Comparison of ENCODE assay signal across 11 cellular contexts in genomic region chr16:13453325-13453724, GRCh38.
DNase-seq lines count a peak whose midpoint lies in the region; ATAC-seq and TF ChIP-seq lines count a peak whose summit lies in the region.
"Had no signal": no experiment of that assay in that cellular context is flagged by ENCODE, and none has a peak within 500 bp of the region (broad histone marks: within the 10 kb centered on the region; RNA-seq: fewer than 3 reads in every experiment).

No MANE protein-coding gene starts in this region.

- H3K4me1 ChIP-seq in BE2C, result no peaks in the 10 kb centered on the region
- peaks cover 0 to 4% (median 0%) of the 10 kb centered on the region in 3 donors for H3K4me1 ChIP-seq in gastroesophageal sphincter

- H3K4me3 ChIP-seq in BE2C (ENCODE audit: low read depth, low read length) (no peak overlapping the region), gastroesophageal sphincter (no peak overlapping the region)
- H3K4me3 ChIP-seq: PC-9 had no signal

- WGBS in gastroesophageal sphincter (ENCODE audit: low coverage in 1 of 2), 2 donors, result 79 to 80% methylated on average over 1 to 2 of the region's 2 CpGs

- no peaks in the 10 kb centered on the region for H3K36me3 ChIP-seq in BE2C
- H3K36me3 ChIP-seq in gastroesophageal sphincter, result no peaks in the 10 kb centered on the region
- H3K36me3 ChIP-seq: brain microvascular endothelial cell had no signal

- TF ChIP-seq EP300 in gastroesophageal sphincter (IDR thresholded peaks at IDR 0.05), result no peak

- DNase-seq in BE2C, result peak; percentile 6
- peak; percentile 19 for DNase-seq in NCI-H2029 treated with DMSO at 0.1 percent for 48 hours (lab: John Stamatoyannopoulos, UW)
- peak; percentile 57 for DNase-seq in astrocyte of the hippocampus (ENCODE audit: low read depth, low spot score)
- peak; percentile 21 to 24 for DNase-seq in lung microvascular endothelial cell (ENCODE audit: low read depth in 2 of 2)
- DNase-seq in CD1c-positive myeloid dendritic cell (ENCODE audit: extremely low spot score), result no peak
- DNase-seq: brain microvascular endothelial cell had no signal

- no peaks in the 10 kb centered on the region for H3K9me3 ChIP-seq in BE2C
- H3K9me3 ChIP-seq in gastroesophageal sphincter, result no peaks in the 10 kb centered on the region

- no peak for TF ChIP-seq POLR2A in gastroesophageal sphincter (IDR thresholded peaks at IDR 0.05)

- ATAC-seq in HG03354 (IDR thresholded peaks at IDR 0.05; ENCODE audit: poor library complexity, severe bottlenecking, unreplicated experiment) (no peak), gastroesophageal sphincter (no peak), HG03135 (IDR thresholded peaks at IDR 0.05; ENCODE audit: unreplicated experiment) (no peak)
- ATAC-seq: HCT116 had no signal

- H3K27ac ChIP-seq in gastroesophageal sphincter, result no peak overlapping the region
- H3K27ac ChIP-seq: brain microvascular endothelial cell, PC-9 had no signal

- TF ChIP-seq CTCF in BE2C (IDR thresholded peaks at IDR 0.05; ENCODE audit: low read depth, low read length), result no peak
- no peak for TF ChIP-seq CTCF in gastroesophageal sphincter (IDR thresholded peaks at IDR 0.05)

- H3K27me3 ChIP-seq in BE2C (no peaks in the 10 kb centered on the region), gastroesophageal sphincter (no peaks in the 10 kb centered on the region)
- H3K27me3 ChIP-seq: brain microvascular endothelial cell had no signal
